9 cellular contexts compared by ENCODE assay signal in genomic region chr18:5546660-5547059, GRCh38. TPM values are rescaled to one million over a fixed set of nuclear protein-coding genes. Genes with fewer than 3 reads are reported as not detected.
A peak's percentile ranks its signal among the peaks of the same experiment; 100 is the strongest.
DNase-seq lines count a peak whose midpoint lies in the region; FAIRE-seq and TF ChIP-seq lines count a peak whose summit lies in the region.
"Had no signal": no experiment of that assay in that cellular context is flagged by ENCODE, and none has a peak within 500 bp of the region (broad histone marks: within the 10 kb centered on the region; RNA-seq: fewer than 3 reads in every experiment).

No MANE protein-coding gene starts in this region.

- FAIRE-seq in urothelium cell line (lab: Jason Lieb, UNC): peak; percentile 13

- no peaks in the 10 kb centered on the region for H4K20me1 ChIP-seq in hepatocyte (ENCODE audit: insufficient read depth, poor library complexity, severe bottlenecking)

- H3K27ac ChIP-seq in VCaP: no peak overlapping the region
- H3K27ac ChIP-seq in hepatocyte: no peak overlapping the region
- H3K27ac ChIP-seq: neutrophil had no signal

- CTCF ChIA-PET in HEK293T (lab: Yijun Ruan, JAX): interaction anchor here (0.6 to 2.3 kb wide), 8 partner anchors 10 to 90 kb away, joined by 3 to 8 read pairs (median 3); no protein-coding TSS in a partner anchor

- peaks cover 6% of the 10 kb centered on the region for H3K27me3 ChIP-seq in hepatocyte

- no peaks in the 10 kb centered on the region for H3K9me2 ChIP-seq in hepatocyte (replicated peaks; ENCODE audit: insufficient read depth)

- no peaks in the 10 kb centered on the region for H3K79me2 ChIP-seq in hepatocyte

- H3K4me2 ChIP-seq in hepatocyte: no peak overlapping the region

- H3K4me3 ChIP-seq in hepatocyte: no peak overlapping the region

- POLR2A ChIA-PET in HEK293T (lab: Yijun Ruan, JAX): no interaction called here

- H3K36me3 ChIP-seq in hepatocyte (replicated peaks; ENCODE audit: insufficient read depth, low read depth): no peaks in the 10 kb centered on the region
- H3K36me3 ChIP-seq: neutrophil had no signal

- in situ Hi-C loops in ACHN (cut with HindIII; ENCODE audit: low pct_ligation_motif_present, low pct_unique_long_range_greater_than_20kb, low sequenced_read_pairs): no loop called here

- H3K4me1 ChIP-seq in hepatocyte (ENCODE audit: insufficient read depth): peaks cover 5% of the 10 kb centered on the region

- H2AFZ ChIP-seq in hepatocyte: no peak overlapping the region

- H3K9me3 ChIP-seq in hepatocyte (ENCODE audit: low read depth): no peaks in the 10 kb centered on the region
- H3K9me3 ChIP-seq: neutrophil had no signal

- DNase-seq in ACHN (peak; percentile 57), HEK293T (ENCODE audit: extremely low spot score) (peak; percentile 34), hepatocyte (ENCODE audit: low spot score) (peak; percentile 68), urothelium cell line (ENCODE audit: low spot score) (peak; percentile 77), T1000 (lab: John Stamatoyannopoulos, UW) (no peak), NCI-H128 (lab: John Stamatoyannopoulos, UW; ENCODE audit: unreplicated experiment) (no peak)
- no peak for DNase-seq in activated CD4-positive, alpha-beta T cell treated with anti-CD3 and anti-CD28 coated beads for 48 hours

- 19% methylated on average over 3 of the region's 3 CpGs for WGBS in hepatocyte (ENCODE audit: low lambda C conversion rate, missing lambda C conversion rate)

- TF ChIP-seq CTCF in VCaP (conservative IDR thresholded peaks at IDR 0.05) (peak; percentile 73), hepatocyte (IDR thresholded peaks at IDR 0.05; ENCODE audit: poor library complexity) (peak; percentile 64)

TF ChIP-seq in HEK293T, 16 proteins besides CTCF, POLR2A, EP300 and RAD21:
- TF ChIP-seq ARNT (IDR thresholded peaks at IDR 0.05) (no peak), PKNOX1 (IDR thresholded peaks at IDR 0.05) (no peak), LEF1 (IDR thresholded peaks at IDR 0.05; ENCODE audit: borderline replicate concordance) (no peak), ZNF384 (IDR thresholded peaks at IDR 0.05) (no peak), NFRKB (IDR thresholded peaks at IDR 0.05) (no peak), TARDBP (IDR thresholded peaks at IDR 0.05) (no peak), L3MBTL2 (conservative IDR thresholded peaks at IDR 0.05) (no peak), SUZ12 (IDR thresholded peaks at IDR 0.05) (no peak), BHLHE40 (IDR thresholded peaks at IDR 0.05; ENCODE audit: borderline replicate concordance) (no peak), FOXM1 (IDR thresholded peaks at IDR 0.05; ENCODE audit: borderline replicate concordance) (no peak), HDGF (IDR thresholded peaks at IDR 0.05; ENCODE audit: borderline replicate concordance) (no peak), ELF4 (IDR thresholded peaks at IDR 0.05) (no peak), SP1 (IDR thresholded peaks at IDR 0.05) (no peak), FOXK2 (IDR thresholded peaks at IDR 0.05) (no peak), FOXA1 (IDR thresholded peaks at IDR 0.05) (no peak), CTBP1 (IDR thresholded peaks at IDR 0.05; ENCODE audit: borderline replicate concordance) (no peak)
TF ChIP-seq in HEK293T: peak in this region for 0.

RNA-seq across cellular contexts. Expression of gene EPB41L3, which starts 2.9 kb away (rescaled TPM):
- total RNA-seq in hepatocyte: 24.5 and 31.7 TPM in 2 replicates
- polyA plus RNA-seq in hepatocyte: 20.8 and 22.9 TPM in 2 replicates

Comparison
In these comparisons a context has a peak if more than half of its experiments do, and no peak if none do; other contexts are left out.
1. DNase-seq: peak in ACHN (single experiment), HEK293T (single experiment), hepatocyte (single experiment) and urothelium cell line (single experiment); none in T1000 (single experiment), NCI-H128 (single experiment) and activated CD4-positive, alpha-beta T cell treated with anti-CD3 and anti-CD28 coated beads for 48 hours (single experiment).